9 cellular contexts compared by ENCODE assay signal in genomic region chr6:166488701-166489100, GRCh38.
DNase-seq lines count a peak whose midpoint lies in the region; ATAC-seq and TF ChIP-seq lines count a peak whose summit lies in the region.
"Had no signal": no experiment of that assay in that cellular context is flagged by ENCODE, and none has a peak within 500 bp of the region (broad histone marks: within the 10 kb centered on the region; RNA-seq: fewer than 3 reads in every experiment).

No MANE protein-coding gene starts in this region.

- H3K36me3 ChIP-seq in suprapubic skin, result peaks cover 16% of the 10 kb centered on the region

- H3K36me3 Mint-ChIP-seq in activated CD4-positive, alpha-beta T cell treated with anti-CD3 and anti-CD28 coated beads, Interleukin-2, amount 10 ng/mL, durations not matched to agents 24 days and 14 days (ENCODE audit: low read depth), result peaks cover 12% of the 10 kb centered on the region
- peaks cover 10% of the 10 kb centered on the region for H3K36me3 Mint-ChIP-seq in activated naive CD8-positive, alpha-beta T cell treated with anti-CD3 and anti-CD28 coated beads, Interleukin-2, amount 10 ng/mL, durations not matched to agents 7 days and 5 days
- peaks cover 7% of the 10 kb centered on the region for H3K36me3 Mint-ChIP-seq in memory B cell

- no peak for DNase-seq in activated CD4-positive, alpha-beta T cell treated with anti-CD3 and anti-CD28 coated beads, Interleukin-2, amount 10 ng/mL, durations not matched to agents 24 days and 14 days
- no peak for DNase-seq in activated CD4-positive, alpha-beta T cell treated with anti-CD3 and anti-CD28 coated beads, Interleukin-2, amount 50 U/mL, for 4 hours
- no peak for DNase-seq in activated naive CD8-positive, alpha-beta T cell treated with anti-CD3 and anti-CD28 coated beads, Interleukin-2, amount 10 ng/mL, durations not matched to agents 7 days and 5 days
- DNase-seq in memory B cell (ENCODE audit: low spot score in 2 of 2) (no peak), suprapubic skin (ENCODE audit: low spot score in 2 of 2) (no peak), NCI-H446 (lab: John Stamatoyannopoulos, UW) (no peak), NCI-H2171 treated with DMSO at 0.1 percent for 48 hours (lab: John Stamatoyannopoulos, UW) (no peak)
- DNase-seq: NCI-H2107 had no signal

- H3K4me3 ChIP-seq in suprapubic skin, result no peak overlapping the region

- no peaks in the 10 kb centered on the region for H3K27me3 Mint-ChIP-seq in activated CD4-positive, alpha-beta T cell treated with anti-CD3 and anti-CD28 coated beads, Interleukin-2, amount 10 ng/mL, durations not matched to agents 24 days and 14 days
- H3K27me3 Mint-ChIP-seq in activated naive CD8-positive, alpha-beta T cell treated with anti-CD3 and anti-CD28 coated beads, Interleukin-2, amount 10 ng/mL, durations not matched to agents 7 days and 5 days, result no peaks in the 10 kb centered on the region
- no peaks in the 10 kb centered on the region for H3K27me3 Mint-ChIP-seq in memory B cell

- 95% methylated on average over 13 of the region's 13 CpGs for WGBS in suprapubic skin

- peak overlapping the region; percentile 95 for H3K27ac Mint-ChIP-seq in activated CD4-positive, alpha-beta T cell treated with anti-CD3 and anti-CD28 coated beads, Interleukin-2, amount 10 ng/mL, durations not matched to agents 24 days and 14 days
- peak overlapping the region; percentile 97 for H3K27ac Mint-ChIP-seq in activated naive CD8-positive, alpha-beta T cell treated with anti-CD3 and anti-CD28 coated beads, Interleukin-2, amount 10 ng/mL, durations not matched to agents 7 days and 5 days
- H3K27ac Mint-ChIP-seq in memory B cell, result peak overlapping the region; percentile 92

- no peak for TF ChIP-seq POLR2A in suprapubic skin (IDR thresholded peaks at IDR 0.05)

- intact Hi-C loops in activated CD4-positive, alpha-beta T cell treated with anti-CD3 and anti-CD28 coated beads, Interleukin-2, amount 10 ng/mL, durations not matched to agents 24 days and 14 days (cut with micrococcal nuclease), result loop anchor here (5.0 kb wide), 2 partner anchors 71 to 146 kb away; partner anchors contain the start of gene SFT2D1

- no peaks in the 10 kb centered on the region for H3K27me3 ChIP-seq in suprapubic skin

- no peaks in the 10 kb centered on the region for H3K4me1 ChIP-seq in suprapubic skin

- no peaks in the 10 kb centered on the region for H3K9me3 ChIP-seq in suprapubic skin

- H3K9me3 Mint-ChIP-seq in activated CD4-positive, alpha-beta T cell treated with anti-CD3 and anti-CD28 coated beads, Interleukin-2, amount 10 ng/mL, durations not matched to agents 24 days and 14 days, result peaks cover 12% of the 10 kb centered on the region
- H3K9me3 Mint-ChIP-seq in activated naive CD8-positive, alpha-beta T cell treated with anti-CD3 and anti-CD28 coated beads, Interleukin-2, amount 10 ng/mL, durations not matched to agents 7 days and 5 days, result peaks cover 9% of the 10 kb centered on the region
- H3K9me3 Mint-ChIP-seq in memory B cell, result no peaks in the 10 kb centered on the region

- TF ChIP-seq EP300 in suprapubic skin (IDR thresholded peaks at IDR 0.05), result no peak

- ATAC-seq in activated naive CD8-positive, alpha-beta T cell treated with anti-CD3 and anti-CD28 coated beads, Interleukin-2, amount 10 ng/mL, durations not matched to agents 7 days and 5 days (ENCODE audit: low read depth), result no peak
- no peak for ATAC-seq in memory B cell (ENCODE audit: low read depth)
- no peak for ATAC-seq in GM18870 (IDR thresholded peaks at IDR 0.05; ENCODE audit: unreplicated experiment)

- H3K4me3 Mint-ChIP-seq in activated CD4-positive, alpha-beta T cell treated with anti-CD3 and anti-CD28 coated beads, Interleukin-2, amount 10 ng/mL, durations not matched to agents 24 days and 14 days, result no peak overlapping the region
- H3K4me3 Mint-ChIP-seq in activated naive CD8-positive, alpha-beta T cell treated with anti-CD3 and anti-CD28 coated beads, Interleukin-2, amount 10 ng/mL, durations not matched to agents 7 days and 5 days, result no peak overlapping the region
- no peak overlapping the region for H3K4me3 Mint-ChIP-seq in memory B cell

- H3K27ac ChIP-seq in suprapubic skin, result peak overlapping the region; percentile 6

- no peak for TF ChIP-seq CTCF in suprapubic skin (IDR thresholded peaks at IDR 0.05)

- POLR2A ChIA-PET in activated naive CD8-positive, alpha-beta T cell treated with anti-CD3 and anti-CD28 coated beads, Interleukin-2, amount 10 ng/mL, durations not matched to agents 7 days and 5 days (lab: Charles Lee), result interaction anchor here (1.0 to 1.2 kb wide), 2 partner anchors 45 to 138 kb away, joined by 3 to 7 read pairs; no protein-coding TSS in a partner anchor

- H3K4me1 Mint-ChIP-seq in activated CD4-positive, alpha-beta T cell treated with anti-CD3 and anti-CD28 coated beads, Interleukin-2, amount 10 ng/mL, durations not matched to agents 24 days and 14 days, result peaks cover 13% of the 10 kb centered on the region
- H3K4me1 Mint-ChIP-seq in activated naive CD8-positive, alpha-beta T cell treated with anti-CD3 and anti-CD28 coated beads, Interleukin-2, amount 10 ng/mL, durations not matched to agents 7 days and 5 days, result peaks cover 11% of the 10 kb centered on the region
- peaks cover 11% of the 10 kb centered on the region for H3K4me1 Mint-ChIP-seq in memory B cell
